1 cellular context compared by ENCODE assay signal in genomic region chr6:70371454-70372105, GRCh38.
TF ChIP-seq lines count a peak whose summit lies in the region.

No MANE protein-coding gene starts in this region.

TF ChIP-seq in GM12878, 131 proteins besides CTCF, POLR2A, EP300 and RAD21 (continued from another document):
- TF ChIP-seq RUNX3 (IDR thresholded peaks at IDR 0.05; ENCODE audit: low read length) (peak; percentile 37; the same call in 1 of the 2 replicates), SMC3 (IDR thresholded peaks at IDR 0.05; ENCODE audit: borderline replicate concordance, low read length) (peak; percentile 58; the same call in 1 of the 2 replicates), SPI1 (IDR thresholded peaks at IDR 0.05; ENCODE audit: borderline replicate concordance, insufficient read depth, low read depth, low read length) (no peak), FOXM1 (IDR thresholded peaks at IDR 0.05; ENCODE audit: low read depth, low read length) (no peak), ZZZ3 (IDR thresholded peaks at IDR 0.05; ENCODE audit: control insufficient read depth, insufficient read length, low read depth) (no peak)
